In genomic region chrX:47234583-47234982, GRCh38 we compare ENCODE assay signal across 9 cellular contexts. TPM values are rescaled to one million over a fixed set of nuclear protein-coding genes. Genes with fewer than 3 reads are reported as not detected.
DNase-seq lines count a peak whose midpoint lies in the region; ATAC-seq and TF ChIP-seq lines count a peak whose summit lies in the region.
"Had no signal": no experiment of that assay in that cellular context is flagged by ENCODE, and none has a peak within 500 bp of the region (broad histone marks: within the 10 kb centered on the region; RNA-seq: fewer than 3 reads in every experiment).

No MANE protein-coding gene starts in this region.

- no peak for DNase-seq in right atrium auricular region (ENCODE audit: low spot score)
- DNase-seq in cardiac septum (ENCODE audit: low spot score), result no peak
- DNase-seq in astrocyte of the cerebellum (ENCODE audit: low read depth), result no peak
- no peak for DNase-seq in lower lobe of right lung
- no peak for DNase-seq in uterus
- no peak for DNase-seq in NCI-H1105 (lab: John Stamatoyannopoulos, UW)
- DNase-seq in CD1c-positive myeloid dendritic cell (ENCODE audit: extremely low spot score), result no peak
- no peak for DNase-seq in DMS 273 treated with DMSO at 0.1 percent for 48 hours (lab: John Stamatoyannopoulos, UW)
- DNase-seq: stimulated activated CD4-positive, alpha-beta T cell treated with anti-CD3 and anti-CD28 coated beads, Interleukin-4, amount 100 ng/mL, for 1 hour had no signal

- peaks cover 0 to 7% of the 10 kb centered on the region in 2 donors for H3K4me1 ChIP-seq in right atrium auricular region
- H3K4me1 ChIP-seq in lower lobe of right lung, result peaks cover 16% of the 10 kb centered on the region
- H3K4me1 ChIP-seq in uterus, result peaks cover 0 to 4% of the 10 kb centered on the region in 2 donors

- H3K9me3 ChIP-seq in right atrium auricular region, result no peaks in the 10 kb centered on the region
- no peaks in the 10 kb centered on the region for H3K9me3 ChIP-seq in lower lobe of right lung
- H3K9me3 ChIP-seq in uterus, result no peaks in the 10 kb centered on the region

- H3K36me3 ChIP-seq in right atrium auricular region (peaks cover under 1% of the 10 kb centered on the region), lower lobe of right lung (no peaks in the 10 kb centered on the region), uterus (no peaks in the 10 kb centered on the region)

- H3K4me3 ChIP-seq in right atrium auricular region (peak overlapping the region; percentile 50 to 60), astrocyte of the cerebellum (ENCODE audit: low read depth, low read length) (peak overlapping the region; percentile 61), lower lobe of right lung (peak overlapping the region; percentile 60), uterus (peak overlapping the region; percentile 69 to 90)

- no peak for ATAC-seq in lower lobe of right lung

- no peaks in the 10 kb centered on the region for H3K27me3 ChIP-seq in right atrium auricular region
- H3K27me3 ChIP-seq in lower lobe of right lung (ENCODE audit: low read depth), result no peaks in the 10 kb centered on the region
- no peaks in the 10 kb centered on the region for H3K27me3 ChIP-seq in uterus

- peak overlapping the region; percentile 91 to 92 for H3K27ac ChIP-seq in right atrium auricular region
- peak overlapping the region; percentile 96 for H3K27ac ChIP-seq in lower lobe of right lung
- peak overlapping the region; percentile 96 to 98 for H3K27ac ChIP-seq in uterus

- no peak for TF ChIP-seq POLR2A in uterus (IDR thresholded peaks at IDR 0.05)

- intact Hi-C loops in cardiac septum (cut with DNase I) (no loop called here), lower lobe of right lung (cut with DNase I) (no loop called here), uterus (cut with DNase I; ENCODE audit: low total_unique reads) (no loop called here)

- in situ Hi-C loops in astrocyte of the cerebellum (cut with HindIII; ENCODE audit: low sequenced_read_pairs), result no loop called here

- TF ChIP-seq CTCF in right atrium auricular region (IDR thresholded peaks at IDR 0.05) (no peak), astrocyte of the cerebellum (IDR thresholded peaks at IDR 0.05; ENCODE audit: low read depth, low read length, missing control alignments) (no peak), lower lobe of right lung (IDR thresholded peaks at IDR 0.05) (no peak), uterus (IDR thresholded peaks at IDR 0.05) (no peak)

RNA-seq across cellular contexts. Expression of gene USP11, which starts 1.8 kb away (rescaled TPM):
- 10 to 100 TPM; 35.2 to 63.6 TPM for total RNA-seq in right atrium auricular region
- total RNA-seq in cardiac septum, result 64.9 TPM
- total RNA-seq in lower lobe of right lung, result 52.9 TPM
- 100 to 1,000 TPM in 3 of 4 donors, 10 to 100 TPM in 1; 53.2 to 181 (median 135) TPM for total RNA-seq in uterus

RNA-seq across cellular contexts. Expression of gene CDK16, which starts 16.1 kb away (rescaled TPM):
- total RNA-seq in right atrium auricular region, result 100 to 1,000 TPM; 128 to 140 TPM
- 177 TPM for total RNA-seq in cardiac septum
- 59.2 TPM for total RNA-seq in lower lobe of right lung
- total RNA-seq in uterus, result 10 to 100 TPM; 23.2 to 80.5 (median 74.3) TPM

RNA-seq across cellular contexts. Expression of gene UBA1, which starts 41.0 kb away (rescaled TPM):
- total RNA-seq in right atrium auricular region (100 to 1,000 TPM; 102 to 136 TPM), cardiac septum (160 TPM), lower lobe of right lung (152 TPM), uterus (100 to 1,000 TPM in 3 of 4 donors, 10 to 100 TPM in 1; 72.9 to 187 (median 149) TPM)
